Comparison of ENCODE assay signal across 7 cellular contexts in the genomic region with DNA sequence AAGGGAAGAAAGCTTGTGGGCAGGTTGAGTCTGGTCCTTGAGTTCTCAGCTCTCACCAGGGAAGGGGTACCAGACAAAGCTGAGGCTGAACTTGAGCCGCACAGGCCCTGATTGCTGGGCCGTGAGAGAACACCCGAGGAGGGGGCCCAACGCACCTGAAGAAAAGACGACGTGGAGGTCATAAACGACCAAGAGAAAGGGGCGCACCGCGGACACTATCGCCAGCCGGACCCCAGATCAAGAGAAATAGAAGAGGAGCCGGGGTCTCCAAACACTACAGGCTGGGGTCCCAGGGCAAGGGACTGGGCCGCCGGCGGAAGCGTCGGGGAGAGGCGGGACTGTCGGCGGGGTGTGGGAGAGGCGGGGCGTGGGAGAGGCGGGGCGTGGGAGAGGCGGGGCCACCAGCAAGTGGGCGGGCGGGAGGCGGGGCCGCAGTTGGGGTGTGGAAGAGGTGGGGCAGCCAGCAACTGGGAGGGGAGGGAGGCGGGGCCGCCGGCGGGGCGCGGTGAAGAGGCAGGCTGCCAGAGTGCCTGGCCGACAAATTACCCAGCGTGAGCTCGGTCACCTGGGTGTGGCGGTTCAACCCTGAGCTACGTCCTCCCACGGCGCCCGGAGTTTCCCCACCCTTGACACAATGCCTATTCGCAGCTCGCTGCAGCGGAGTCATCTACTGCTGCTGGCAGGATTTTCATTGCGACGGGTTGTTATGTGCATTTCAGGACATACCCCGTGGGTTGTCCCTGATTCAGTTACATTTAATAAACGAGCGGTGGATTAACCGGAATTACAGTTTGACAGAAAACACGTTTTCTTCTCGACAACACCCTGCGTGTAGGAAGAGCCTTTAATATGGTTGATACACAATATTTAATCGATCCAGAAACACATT.
DNase-seq lines count a peak whose midpoint lies in the region; ATAC-seq and TF ChIP-seq lines count a peak whose summit lies in the region.

No MANE protein-coding gene starts in this region.

- DNase-seq in NCI-H2029 (lab: John Stamatoyannopoulos, UW) (peak; percentile 95), T-helper 22 cell (ENCODE audit: low read depth) (peak; percentile 97), astrocyte of the cerebellum (ENCODE audit: low read depth) (peak; percentile 56), hippocampal formation (lab: John Stamatoyannopoulos, UW) (peak; percentile 92 to 93), retina (peak; percentile 88)

- no peak for TF ChIP-seq CTCF in astrocyte of the cerebellum (IDR thresholded peaks at IDR 0.05; ENCODE audit: low read depth, low read length, missing control alignments)

- ATAC-seq in GM18517 (IDR thresholded peaks at IDR 0.05; ENCODE audit: unreplicated experiment) (peak; percentile 81), HG03025 (IDR thresholded peaks at IDR 0.05; ENCODE audit: low FRiP score, unreplicated experiment) (peak; percentile 88)

- peak overlapping the region; percentile 59 for H3K4me3 ChIP-seq in astrocyte of the cerebellum (ENCODE audit: low read depth, low read length)

- in situ Hi-C loops in astrocyte of the cerebellum (cut with HindIII; ENCODE audit: low sequenced_read_pairs), result loop anchor here (10.0 kb wide), 1 partner anchor 257 kb away; no protein-coding TSS in a partner anchor

Comparison
In these comparisons a context has a peak if more than half of its experiments do, and no peak if none do; other contexts are left out.
1. Peak in every context shown above with its lines: DNase-seq, ATAC-seq and H3K4me3 ChIP-seq.